6 cellular contexts compared by ENCODE assay signal in genomic region chr16:30066882-30067583, GRCh38. TPM values are rescaled to one million over a fixed set of nuclear protein-coding genes. Genes with fewer than 3 reads are reported as not detected.
DNase-seq lines count a peak whose midpoint lies in the region; ATAC-seq and TF ChIP-seq lines count a peak whose summit lies in the region.

No MANE protein-coding gene starts in this region.

- H3K9me3 Mint-ChIP-seq in activated naive CD4-positive, alpha-beta T cell treated with anti-CD3 and anti-CD28 coated beads, Interleukin-2, amount 10 ng/mL, durations not matched to agents 7 days and 5 days = no peaks in the 10 kb centered on the region

- H3K27ac ChIP-seq in hepatocyte = peak overlapping the region; percentile 98
- H3K27ac ChIP-seq in upper lobe of right lung = peak overlapping the region; percentile 99

- H3K4me2 ChIP-seq in hepatocyte = peak overlapping the region; percentile 89

- no peak for TF ChIP-seq POLR2A in GM18505 (IDR thresholded peaks at IDR 0.05; ENCODE audit: borderline replicate concordance, extremely low read depth, insufficient read depth, insufficient read length)

- H3K4me1 ChIP-seq in hepatocyte (ENCODE audit: insufficient read depth) = peaks cover 20% of the 10 kb centered on the region
- H3K4me1 ChIP-seq in upper lobe of right lung = peaks cover 41% of the 10 kb centered on the region

- no peaks in the 10 kb centered on the region for H3K27me3 ChIP-seq in hepatocyte
- no peaks in the 10 kb centered on the region for H3K27me3 ChIP-seq in upper lobe of right lung

- H3K9me2 ChIP-seq in hepatocyte (replicated peaks; ENCODE audit: insufficient read depth) = no peaks in the 10 kb centered on the region

- H3K4me1 Mint-ChIP-seq in activated naive CD4-positive, alpha-beta T cell treated with anti-CD3 and anti-CD28 coated beads, Interleukin-2, amount 10 ng/mL, durations not matched to agents 7 days and 5 days = peaks cover 51% of the 10 kb centered on the region

- H3K36me3 ChIP-seq in hepatocyte (replicated peaks; ENCODE audit: insufficient read depth, low read depth) (no peaks in the 10 kb centered on the region), upper lobe of right lung (peaks cover 53% of the 10 kb centered on the region)

- DNase-seq in activated naive CD4-positive, alpha-beta T cell treated with anti-CD3 and anti-CD28 coated beads, Interleukin-2, amount 10 ng/mL, durations not matched to agents 7 days and 5 days = no peak
- DNase-seq in activated naive CD4-positive, alpha-beta T cell treated with anti-CD3 and anti-CD28 coated beads, Interleukin-2, amount 50 U/mL, for 16 hours = no peak
- DNase-seq in hepatocyte (ENCODE audit: low spot score) (no peak), upper lobe of right lung (no peak)

- peak overlapping the region; percentile 98 for H3K27ac Mint-ChIP-seq in activated naive CD4-positive, alpha-beta T cell treated with anti-CD3 and anti-CD28 coated beads, Interleukin-2, amount 10 ng/mL, durations not matched to agents 7 days and 5 days

- peaks cover 15% of the 10 kb centered on the region for H4K20me1 ChIP-seq in hepatocyte (ENCODE audit: insufficient read depth, poor library complexity, severe bottlenecking)

- WGBS in hepatocyte (ENCODE audit: low lambda C conversion rate, missing lambda C conversion rate) = 91% methylated on average over 17 of the region's 17 CpGs

- CTCF ChIA-PET in activated naive CD4-positive, alpha-beta T cell treated with anti-CD3 and anti-CD28 coated beads, Interleukin-2, amount 10 ng/mL, durations not matched to agents 7 days and 5 days (lab: Charles Lee) = interaction anchor here (1.2 to 6.9 kb wide), 4 partner anchors 9 to 45 kb away, joined by 3 to 41 read pairs (median 4); partner anchors contain the start of gene TBX6

- H3K79me2 ChIP-seq in hepatocyte = peaks cover 47% of the 10 kb centered on the region

- no peaks in the 10 kb centered on the region for H3K27me3 Mint-ChIP-seq in activated naive CD4-positive, alpha-beta T cell treated with anti-CD3 and anti-CD28 coated beads, Interleukin-2, amount 10 ng/mL, durations not matched to agents 7 days and 5 days

- no peak for TF ChIP-seq CTCF in hepatocyte (IDR thresholded peaks at IDR 0.05; ENCODE audit: poor library complexity)
- no peak for TF ChIP-seq CTCF in upper lobe of right lung (IDR thresholded peaks at IDR 0.05)

- intact Hi-C loops in upper lobe of right lung (cut with DNase I) = no loop called here

- H3K4me3 ChIP-seq in hepatocyte = peak overlapping the region; percentile 86
- H3K4me3 ChIP-seq in upper lobe of right lung = peak overlapping the region; percentile 87

- H3K36me3 Mint-ChIP-seq in activated naive CD4-positive, alpha-beta T cell treated with anti-CD3 and anti-CD28 coated beads, Interleukin-2, amount 10 ng/mL, durations not matched to agents 7 days and 5 days = peaks cover 58% of the 10 kb centered on the region

- H3K9me3 ChIP-seq in hepatocyte (ENCODE audit: low read depth) (no peaks in the 10 kb centered on the region), upper lobe of right lung (no peaks in the 10 kb centered on the region)

- H3K4me3 Mint-ChIP-seq in activated naive CD4-positive, alpha-beta T cell treated with anti-CD3 and anti-CD28 coated beads, Interleukin-2, amount 10 ng/mL, durations not matched to agents 7 days and 5 days = peak overlapping the region; percentile 100

- ATAC-seq in upper lobe of right lung (peak; percentile 1), GM18498 (IDR thresholded peaks at IDR 0.05; ENCODE audit: unreplicated experiment) (no peak), GM18505 (IDR thresholded peaks at IDR 0.05; ENCODE audit: unreplicated experiment) (no peak)

- H2AFZ ChIP-seq in hepatocyte = no peak overlapping the region

RNA-seq across cellular contexts. Expression of gene ALDOA, which starts 1.5 kb away (rescaled TPM):
- total RNA-seq in hepatocyte (392 and 397 TPM in 2 replicates), upper lobe of right lung (689 TPM)
- polyA plus RNA-seq in hepatocyte = 882 and 924 TPM in 2 replicates

RNA-seq across cellular contexts. Expression of gene PPP4C, which starts 8.8 kb away (rescaled TPM):
- total RNA-seq in hepatocyte (107 and 123 TPM in 2 replicates), upper lobe of right lung (74.2 TPM)
- polyA plus RNA-seq in hepatocyte = 212 and 236 TPM in 2 replicates

RNA-seq across cellular contexts. Expression of gene TBX6, which starts 24.7 kb away (rescaled TPM):
- 0.56 and 0.60 TPM in 2 replicates for total RNA-seq in hepatocyte
- 0.10 and 0.19 TPM in 2 replicates for polyA plus RNA-seq in hepatocyte
- total RNA-seq in upper lobe of right lung = 1.4 TPM

RNA-seq across cellular contexts. Expression of gene YPEL3, which starts 29.0 kb away (rescaled TPM):
- total RNA-seq in hepatocyte (19.3 and 20.1 TPM in 2 replicates), upper lobe of right lung (93.6 TPM)
- 82.1 and 103 TPM in 2 replicates for polyA plus RNA-seq in hepatocyte

RNA-seq across cellular contexts. Expression of gene TLCD3B, which starts 36.0 kb away (rescaled TPM):
- not detected in 2 replicates for total RNA-seq in hepatocyte
- polyA plus RNA-seq in hepatocyte = not detected in 2 replicates
- not detected for total RNA-seq in upper lobe of right lung
